In the genomic region with DNA sequence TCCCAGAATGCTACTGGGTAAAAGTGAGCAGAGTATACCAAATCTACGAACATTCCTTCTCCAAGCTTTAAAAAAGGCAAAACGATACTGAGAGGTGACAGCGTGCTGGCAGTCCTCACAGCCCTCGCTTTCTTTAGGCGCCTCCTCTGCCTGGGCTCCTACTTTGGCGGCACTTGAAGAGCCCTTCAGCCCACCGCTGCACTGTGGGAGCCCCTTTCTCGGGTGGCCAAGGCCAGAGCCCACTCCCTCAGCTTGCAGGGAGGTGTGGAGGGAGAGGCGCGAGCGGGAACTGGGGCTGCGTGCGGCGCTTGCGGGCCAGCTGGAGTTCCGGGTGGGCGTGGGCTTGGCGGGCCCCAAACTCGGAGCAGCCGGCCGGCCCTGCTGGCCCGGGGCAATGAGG, we compare ENCODE assay signal across 1 cellular context.
A peak's percentile ranks its signal among the peaks of the same experiment; 100 is the strongest.
TF ChIP-seq lines count a peak whose summit lies in the region.

No MANE protein-coding gene starts in this region.

TF ChIP-seq in K562, 482 proteins besides CTCF, POLR2A, EP300 and RAD21:
- TF ChIP-seq, protein P1, sequence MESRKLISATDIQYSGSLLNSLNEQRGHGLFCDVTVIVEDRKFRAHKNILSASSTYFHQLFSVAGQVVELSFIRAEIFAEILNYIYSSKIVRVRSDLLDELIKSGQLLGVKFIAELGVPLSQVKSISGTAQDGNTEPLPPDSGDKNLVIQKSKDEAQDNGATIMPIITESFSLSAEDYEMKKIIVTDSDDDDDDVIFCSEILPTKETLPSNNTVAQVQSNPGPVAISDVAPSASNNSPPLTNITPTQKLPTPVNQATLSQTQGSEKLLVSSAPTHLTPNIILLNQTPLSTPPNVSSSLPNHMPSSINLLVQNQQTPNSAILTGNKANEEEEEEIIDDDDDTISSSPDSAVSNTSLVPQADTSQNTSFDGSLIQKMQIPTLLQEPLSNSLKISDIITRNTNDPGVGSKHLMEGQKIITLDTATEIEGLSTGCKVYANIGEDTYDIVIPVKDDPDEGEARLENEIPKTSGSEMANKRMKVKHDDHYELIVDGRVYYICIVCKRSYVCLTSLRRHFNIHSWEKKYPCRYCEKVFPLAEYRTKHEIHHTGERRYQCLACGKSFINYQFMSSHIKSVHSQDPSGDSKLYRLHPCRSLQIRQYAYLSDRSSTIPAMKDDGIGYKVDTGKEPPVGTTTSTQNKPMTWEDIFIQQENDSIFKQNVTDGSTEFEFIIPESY (CRISPR knock-in tag; IDR thresholded peaks at IDR 0.05) = peak; percentile 50; the same call in 1 of the 2 replicates
